22 cellular contexts compared by ENCODE assay signal in genomic region chr11:113278481-113278880, GRCh38.
"Had no signal": no experiment of that assay in that cellular context is flagged by ENCODE, and none has a peak within 500 bp of the region (broad histone marks: within the 10 kb centered on the region; RNA-seq: fewer than 3 reads in every experiment).

No MANE protein-coding gene starts in this region.

- H3K4me3 ChIP-seq: MG63 had no signal

- H3K4me1 Mint-ChIP-seq: activated CD4-positive, alpha-beta T cell treated with anti-CD3 and anti-CD28 coated beads, Interleukin-2, amount 10 ng/mL, durations not matched to agents 7 days and 5 days; activated naive CD4-positive, alpha-beta T cell treated with anti-CD3 and anti-CD28 coated beads, Interleukin-2, amount 10 ng/mL, durations not matched to agents 7 days and 5 days; activated naive CD8-positive, alpha-beta T cell treated with anti-CD3 and anti-CD28 coated beads, Interleukin-2, amount 50 U/mL, for 24 hours had no signal

- H3K9me3 Mint-ChIP-seq: activated CD4-positive, alpha-beta T cell treated with anti-CD3 and anti-CD28 coated beads, Interleukin-2, amount 10 ng/mL, durations not matched to agents 7 days and 5 days; activated naive CD4-positive, alpha-beta T cell treated with anti-CD3 and anti-CD28 coated beads, Interleukin-2, amount 10 ng/mL, durations not matched to agents 7 days and 5 days; activated naive CD8-positive, alpha-beta T cell treated with anti-CD3 and anti-CD28 coated beads, Interleukin-2, amount 50 U/mL, for 24 hours had no signal

- H3K27me3 ChIP-seq: brain microvascular endothelial cell, MG63 had no signal

- H3K27ac ChIP-seq: brain microvascular endothelial cell had no signal

- H3K36me3 ChIP-seq: brain microvascular endothelial cell, MG63 had no signal

- H3K9me3 ChIP-seq: MG63 had no signal

- H3K27me3 Mint-ChIP-seq: activated CD4-positive, alpha-beta T cell treated with anti-CD3 and anti-CD28 coated beads, Interleukin-2, amount 10 ng/mL, durations not matched to agents 7 days and 5 days; activated naive CD4-positive, alpha-beta T cell treated with anti-CD3 and anti-CD28 coated beads, Interleukin-2, amount 10 ng/mL, durations not matched to agents 7 days and 5 days; activated naive CD8-positive, alpha-beta T cell; activated naive CD8-positive, alpha-beta T cell treated with anti-CD3 and anti-CD28 coated beads, Interleukin-2, amount 50 U/mL, for 24 hours had no signal

- DNase-seq: activated CD4-positive, alpha-beta T cell treated with anti-CD3 and anti-CD28 coated beads, Interleukin-2, amount 10 ng/mL, durations not matched to agents 7 days and 5 days; activated CD4-positive, alpha-beta T cell treated with anti-CD3 and anti-CD28 coated beads, Interleukin-2, amount 50 U/mL, for 48 hours; activated CD8-positive, alpha-beta memory T cell treated with anti-CD3 and anti-CD28 coated beads, Interleukin-2, amount 50 U/mL, for 48 hours; activated CD8-positive, alpha-beta T cell treated with anti-CD3 and anti-CD28 coated beads, Interleukin-2, amount 10 ng/mL, durations not matched to agents 7 days and 5 days; activated effector memory CD4-positive, alpha-beta T cell treated with Interleukin-2 at 50 U/mL for 16 hours; activated naive CD4-positive, alpha-beta T cell treated with anti-CD3 and anti-CD28 coated beads, Interleukin-2, amount 10 ng/mL, durations not matched to agents 7 days and 5 days; activated naive CD8-positive, alpha-beta T cell treated with anti-CD3 and anti-CD28 coated beads, Interleukin-2, amount 50 U/mL, for 24 hours; activated T-cell treated with anti-CD3 and anti-CD28 coated beads, Interleukin-2, amount 50 U/mL, for 48 hours; brain microvascular endothelial cell; central memory CD4-positive, alpha-beta T cell; Kasumi-1; KG1; MG63; NCI-H1105; NCI-H1436; NCI-H1694; NCI-H2029; NCI-H345; NCI-H524 treated with DMSO at 0.1 percent for 48 hours; Right ventricle myocardium superior; T1000 had no signal

- H3K27ac Mint-ChIP-seq: activated CD4-positive, alpha-beta T cell treated with anti-CD3 and anti-CD28 coated beads, Interleukin-2, amount 10 ng/mL, durations not matched to agents 7 days and 5 days; activated CD8-positive, alpha-beta T cell treated with anti-CD3 and anti-CD28 coated beads, Interleukin-2, amount 10 ng/mL, durations not matched to agents 7 days and 5 days; activated naive CD4-positive, alpha-beta T cell treated with anti-CD3 and anti-CD28 coated beads, Interleukin-2, amount 10 ng/mL, durations not matched to agents 7 days and 5 days; activated naive CD8-positive, alpha-beta T cell; activated naive CD8-positive, alpha-beta T cell treated with anti-CD3 and anti-CD28 coated beads, Interleukin-2, amount 50 U/mL, for 24 hours had no signal

- ATAC-seq: activated CD8-positive, alpha-beta T cell treated with anti-CD3 and anti-CD28 coated beads, Interleukin-2, amount 10 ng/mL, durations not matched to agents 7 days and 5 days; activated naive CD8-positive, alpha-beta T cell treated with anti-CD3 and anti-CD28 coated beads, Interleukin-2, amount 50 U/mL, for 24 hours had no signal

- H3K36me3 Mint-ChIP-seq: activated naive CD4-positive, alpha-beta T cell treated with anti-CD3 and anti-CD28 coated beads, Interleukin-2, amount 10 ng/mL, durations not matched to agents 7 days and 5 days; activated naive CD8-positive, alpha-beta T cell had no signal

- H3K4me3 Mint-ChIP-seq: activated CD4-positive, alpha-beta T cell treated with anti-CD3 and anti-CD28 coated beads, Interleukin-2, amount 10 ng/mL, durations not matched to agents 7 days and 5 days; activated CD8-positive, alpha-beta T cell treated with anti-CD3 and anti-CD28 coated beads, Interleukin-2, amount 10 ng/mL, durations not matched to agents 7 days and 5 days; activated naive CD4-positive, alpha-beta T cell treated with anti-CD3 and anti-CD28 coated beads, Interleukin-2, amount 10 ng/mL, durations not matched to agents 7 days and 5 days; activated naive CD8-positive, alpha-beta T cell; activated naive CD8-positive, alpha-beta T cell treated with anti-CD3 and anti-CD28 coated beads, Interleukin-2, amount 50 U/mL, for 24 hours had no signal
